ENCODE assay signal across 8 cellular contexts in genomic region chr17:42609182-42609813, GRCh38.
DNase-seq lines count a peak whose midpoint lies in the region; ATAC-seq lines count a peak whose summit lies in the region.

TSS of gene RETREG3 (minus strand) at chr17:42609374. CDS start at chr17:42609324, 50 bp downstream.
TSS of gene TUBG1 (plus strand) at chr17:42609683. CDS start at chr17:42609738, 55 bp downstream.

- DNase-seq in AG20443 (ENCODE audit: low spot score) (peak; percentile 100), NCI-H446 treated with DMSO at 0.1 percent for 48 hours (lab: John Stamatoyannopoulos, UW) (peak; percentile 98), cerebellar cortex (ENCODE audit: low spot score) (peak; percentile 99), iris pigment epithelial cell (ENCODE audit: low read depth) (peak; percentile 99)
- DNase-seq in stimulated activated CD4-positive, alpha-beta T cell treated with anti-CD3 and anti-CD28 coated beads, Interleukin-12 subunit alpha, Interleukin-12 subunit beta, amount 100 ng/mL, for 24 hours (ENCODE audit: low read depth in 2 of 2) = peak; percentile 98

- ATAC-seq in GM19035 (IDR thresholded peaks at IDR 0.05; ENCODE audit: unreplicated experiment) (peak; percentile 96), HG03354 (IDR thresholded peaks at IDR 0.05; ENCODE audit: poor library complexity, severe bottlenecking, unreplicated experiment) (peak; percentile 89)
- ATAC-seq in activated CD4-positive, CD25-positive, alpha-beta regulatory T cell treated with anti-CD3 and anti-CD28 coated beads, Interleukin-2, amount 50 U/mL, for 24 hours = peak; percentile 91 to 93

Comparison
In these comparisons a context has a peak if more than half of its experiments do, and no peak if none do; other contexts are left out.
1. Peak in every context shown above with its lines: DNase-seq and ATAC-seq.